8 cellular contexts compared by ENCODE assay signal in genomic region chr10:130137077-130137448, GRCh38. TPM values are rescaled to one million over a fixed set of nuclear protein-coding genes. Genes with fewer than 3 reads are reported as not detected.
DNase-seq lines count a peak whose midpoint lies in the region; ATAC-seq and TF ChIP-seq lines count a peak whose summit lies in the region.

No MANE protein-coding gene starts in this region.

- no CpG with 5 or more reads among the region's 10 CpGs for WGBS in iPS DF 6.9 (ENCODE audit: insufficient coverage, insufficient read length)

- peaks cover 46% of the 10 kb centered on the region for H3K4me1 Mint-ChIP-seq in activated CD8-positive, alpha-beta T cell treated with anti-CD3 and anti-CD28 coated beads for 36 hours (ENCODE audit: low read depth)
- peaks cover 39% of the 10 kb centered on the region for H3K4me1 Mint-ChIP-seq in stimulated activated effector memory CD8-positive, alpha-beta T cell treated with anti-CD3 and anti-CD28 coated beads, Interleukin-12 subunit alpha, Interleukin-12 subunit beta, amount 100 ng/mL, for 72 hours

- POLR2A ChIA-PET in HEK293 (lab: Yijun Ruan, JAX) = interaction anchor here (4.9 kb wide), 1 partner anchor 26 kb away, joined by 127 read pairs; the partner anchor contains the start of gene C10orf143
- POLR2A ChIA-PET in activated CD8-positive, alpha-beta T cell treated with anti-CD3 and anti-CD28 coated beads for 36 hours (lab: Charles Lee) = interaction anchor here (1.1 to 6.0 kb wide), 4 partner anchors 9 to 26 kb away, joined by 3 to 54 read pairs (median 4); partner anchors contain the start of gene C10orf143

- no peak for TF ChIP-seq CTCF in HEK293 (tag by site-specific recombination; IDR thresholded peaks at IDR 0.05)
- no peak for TF ChIP-seq CTCF in activated CD8-positive, alpha-beta T cell treated with anti-CD3 and anti-CD28 coated beads for 36 hours (IDR thresholded peaks at IDR 0.05)

- H3K27me3 Mint-ChIP-seq in activated CD8-positive, alpha-beta T cell treated with anti-CD3 and anti-CD28 coated beads for 36 hours = peaks cover 3% of the 10 kb centered on the region

- H3K36me3 ChIP-seq in HEK293 (ENCODE audit: control insufficient read depth in 2 of 2, insufficient read depth in 1 of 2, low read length in 2 of 2) (peaks cover 0 to 7% of the 10 kb centered on the region in 2 experiments; a peak in 2 of 3 replicates), iPS DF 6.9 (ENCODE audit: control insufficient read depth, insufficient read depth, low read length) (no peaks in the 10 kb centered on the region)

- CTCF ChIA-PET in HEK293 (lab: Yijun Ruan, JAX) = interaction anchor here (0.6 to 2.5 kb wide), 3 partner anchors 10 to 41 kb away, joined by 3 to 6 read pairs (median 3); partner anchors contain the start of gene C10orf143
- CTCF ChIA-PET in activated CD8-positive, alpha-beta T cell treated with anti-CD3 and anti-CD28 coated beads for 36 hours (lab: Charles Lee) = interaction anchor here (1.0 to 4.5 kb wide), 3 partner anchors 9 to 42 kb away, joined by 3 to 32 read pairs (median 11); partner anchors contain the start of gene C10orf143

- H3K9me3 Mint-ChIP-seq in activated CD8-positive, alpha-beta T cell treated with anti-CD3 and anti-CD28 coated beads for 36 hours = no peaks in the 10 kb centered on the region
- H3K9me3 Mint-ChIP-seq in stimulated activated effector memory CD8-positive, alpha-beta T cell treated with anti-CD3 and anti-CD28 coated beads, Interleukin-12 subunit alpha, Interleukin-12 subunit beta, amount 100 ng/mL, for 72 hours = no peaks in the 10 kb centered on the region

- ATAC-seq in activated CD8-positive, alpha-beta T cell treated with anti-CD3 and anti-CD28 coated beads for 36 hours = no peak
- ATAC-seq in stimulated activated effector memory CD8-positive, alpha-beta T cell treated with anti-CD3 and anti-CD28 coated beads, Interleukin-12 subunit alpha, Interleukin-12 subunit beta, amount 100 ng/mL, for 72 hours = no peak
- no peak for ATAC-seq in GM18498 (IDR thresholded peaks at IDR 0.05; ENCODE audit: unreplicated experiment)

- H3K4me3 ChIP-seq in HEK293 (ENCODE audit: low read depth, low read length) = peak overlapping the region; percentile 80
- H3K4me3 ChIP-seq in iPS DF 6.9 (ENCODE audit: low read length) = peak overlapping the region; percentile 96; the same call in 1 of the 2 replicates

- H3K4me1 ChIP-seq in HEK293 (ENCODE audit: control insufficient read depth, insufficient read depth, low read length) = peaks cover 23% of the 10 kb centered on the region
- H3K4me1 ChIP-seq in iPS DF 6.9 (ENCODE audit: control insufficient read depth, insufficient read depth, low read length) = peaks cover 5% of the 10 kb centered on the region; the same call in 1 of the 2 replicates

- H3K27ac Mint-ChIP-seq in activated CD8-positive, alpha-beta T cell treated with anti-CD3 and anti-CD28 coated beads for 36 hours = peak overlapping the region; percentile 77
- H3K27ac Mint-ChIP-seq in stimulated activated effector memory CD8-positive, alpha-beta T cell treated with anti-CD3 and anti-CD28 coated beads, Interleukin-12 subunit alpha, Interleukin-12 subunit beta, amount 100 ng/mL, for 72 hours = no peak overlapping the region

- intact Hi-C loops in activated CD8-positive, alpha-beta T cell treated with anti-CD3 and anti-CD28 coated beads for 36 hours (cut with micrococcal nuclease) = loop anchor here (1.0 kb wide), 1 partner anchor 26 kb away; no protein-coding TSS in a partner anchor
- intact Hi-C loops in head of caudate nucleus (cut with DNase I) = no loop called here

- no peaks in the 10 kb centered on the region for H3K27me3 ChIP-seq in iPS DF 6.9 (ENCODE audit: control insufficient read depth, insufficient read depth, low read length)

- H3K4me3 Mint-ChIP-seq in activated CD8-positive, alpha-beta T cell treated with anti-CD3 and anti-CD28 coated beads for 36 hours = peak overlapping the region; percentile 88
- H3K4me3 Mint-ChIP-seq in stimulated activated effector memory CD8-positive, alpha-beta T cell treated with anti-CD3 and anti-CD28 coated beads, Interleukin-12 subunit alpha, Interleukin-12 subunit beta, amount 100 ng/mL, for 72 hours = peak overlapping the region; percentile 74

- peak overlapping the region; percentile 88 for H3K27ac ChIP-seq in HEK293 (ENCODE audit: extremely low read depth, low read depth, low read length)
- H3K27ac ChIP-seq in iPS DF 6.9 (ENCODE audit: low read length) = no peak overlapping the region

- H3K9me3 ChIP-seq in HEK293 (ENCODE audit: control insufficient read depth, insufficient read depth, low read depth, low read length) (no peaks in the 10 kb centered on the region), iPS DF 6.9 (ENCODE audit: control insufficient read depth, insufficient read depth, low read length) (no peaks in the 10 kb centered on the region)

- H3K36me3 Mint-ChIP-seq in activated CD8-positive, alpha-beta T cell treated with anti-CD3 and anti-CD28 coated beads for 36 hours (ENCODE audit: low read depth) = peaks cover 16% of the 10 kb centered on the region
- peaks cover 44% of the 10 kb centered on the region for H3K36me3 Mint-ChIP-seq in stimulated activated effector memory CD8-positive, alpha-beta T cell treated with anti-CD3 and anti-CD28 coated beads, Interleukin-12 subunit alpha, Interleukin-12 subunit beta, amount 100 ng/mL, for 72 hours

- DNase-seq in AG08396 (ENCODE audit: low spot score) (peak; percentile 64), iPS DF 6.9 (ENCODE audit: low read depth, low spot score) (no peak), head of caudate nucleus (no peak), iPS-NIHi11 (ENCODE audit: low spot score) (no peak)
- DNase-seq in activated CD8-positive, alpha-beta T cell treated with anti-CD3 and anti-CD28 coated beads for 36 hours = peak; percentile 25
- DNase-seq in stimulated activated effector memory CD8-positive, alpha-beta T cell treated with anti-CD3 and anti-CD28 coated beads, Interleukin-12 subunit alpha, Interleukin-12 subunit beta, amount 100 ng/mL, for 72 hours (ENCODE audit: low spot score in 2 of 2) = no peak

TF ChIP-seq in HEK293, 187 proteins besides CTCF, POLR2A, EP300 and RAD21 (continues in another document):
- TF ChIP-seq ZNF335 (tag by site-specific recombination; conservative IDR thresholded peaks at IDR 0.05) (no peak), REST (tag by site-specific recombination; IDR thresholded peaks at IDR 0.05) (0 out of 2 replicates have a peak, but pooled peaks have one; percentile 38), ZNF202 (tag by site-specific recombination; IDR thresholded peaks at IDR 0.05; ENCODE audit: borderline replicate concordance) (no peak), ZXDB (tag by site-specific recombination; IDR thresholded peaks at IDR 0.05) (peak; percentile 60), ZFP3 (tag by site-specific recombination; IDR thresholded peaks at IDR 0.05; ENCODE audit: low read depth) (no peak), ZNF449 (tag by site-specific recombination; IDR thresholded peaks at IDR 0.05) (no peak), SCRT1 (tag by site-specific recombination; IDR thresholded peaks at IDR 0.05; ENCODE audit: borderline replicate concordance) (peak; percentile 76), ZNF747 (tag by site-specific recombination; IDR thresholded peaks at IDR 0.05) (no peak), SCRT2 (tag by site-specific recombination; IDR thresholded peaks at IDR 0.05) (peak; percentile 86), ZSCAN4 (tag by site-specific recombination; IDR thresholded peaks at IDR 0.05) (no peak)

RNA-seq across cellular contexts. Expression of gene GLRX3, which starts 0.9 kb away (rescaled TPM):
- 100 to 1,000 TPM; 109 to 121 TPM for total RNA-seq in activated CD8-positive, alpha-beta T cell treated with anti-CD3 and anti-CD28 coated beads for 36 hours

RNA-seq across cellular contexts. Expression of gene C10orf143, which starts 26.4 kb away (rescaled TPM):
- 1 to 10 TPM; 4.4 to 5.1 TPM for total RNA-seq in activated CD8-positive, alpha-beta T cell treated with anti-CD3 and anti-CD28 coated beads for 36 hours

Comparison
In these comparisons a context has a peak if more than half of its experiments do, and no peak if none do; other contexts are left out.
1. DNase-seq: peak in AG08396 (single experiment) and activated CD8-positive, alpha-beta T cell treated with anti-CD3 and anti-CD28 coated beads for 36 hours (single experiment); none in iPS DF 6.9 (single experiment), stimulated activated effector memory CD8-positive, alpha-beta T cell treated with anti-CD3 and anti-CD28 coated beads, Interleukin-12 subunit alpha, Interleukin-12 subunit beta, amount 100 ng/mL, for 72 hours (0 of 2), head of caudate nucleus (0 of 42) and iPS-NIHi11 (single experiment).